ENCODE assay signal across 1 cellular context in the genomic region with DNA sequence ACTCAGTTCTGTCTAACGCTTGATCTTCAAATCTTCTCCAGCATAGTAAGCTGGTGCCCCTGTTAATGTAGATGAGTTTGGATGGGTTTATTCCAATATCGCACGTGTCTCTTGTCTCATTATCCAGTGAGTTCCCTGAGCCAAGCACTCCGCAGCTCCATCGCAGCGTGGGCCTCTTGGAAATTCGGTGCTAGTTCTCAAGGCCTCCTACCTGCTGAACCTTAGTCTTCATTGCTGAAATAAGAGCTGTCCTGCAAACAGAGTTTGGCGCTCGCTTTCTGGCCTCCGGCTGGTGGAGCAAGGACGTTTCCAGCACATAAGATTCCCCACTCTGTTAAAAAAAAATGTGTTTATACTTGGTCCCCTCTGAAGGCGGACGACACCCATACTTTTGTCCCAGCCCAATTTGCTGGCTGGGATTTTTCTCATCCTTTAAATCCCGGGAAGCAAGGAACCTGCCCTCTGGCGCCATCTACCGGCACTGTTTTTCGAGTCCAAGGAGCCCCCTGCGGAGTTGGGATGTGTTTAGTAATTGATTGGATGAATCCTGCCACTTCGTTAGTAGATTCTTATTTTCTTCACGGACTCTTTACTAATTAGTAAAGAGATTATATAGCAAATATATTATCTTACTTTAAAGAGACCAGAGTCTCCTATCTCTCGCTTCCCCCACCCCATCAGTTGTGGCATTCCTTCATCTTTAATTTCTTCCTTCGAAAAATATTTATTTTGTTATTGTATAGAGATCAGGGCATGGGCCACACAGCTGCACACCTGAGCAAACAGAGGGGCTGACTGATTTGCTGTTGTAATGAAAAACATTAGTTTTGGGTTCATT.
TF ChIP-seq lines count a peak whose summit lies in the region.

No MANE protein-coding gene starts in this region.

TF ChIP-seq in endothelial cell of umbilical vein, 7 proteins besides CTCF, POLR2A, EP300 and RAD21 (continued from another document):
- TF ChIP-seq FOS (IDR thresholded peaks at IDR 0.05; ENCODE audit: borderline replicate concordance, insufficient read depth, low read length) (no peak), MYC (IDR thresholded peaks at IDR 0.05; ENCODE audit: low read depth, low read length) (no peak), EZH2 (IDR thresholded peaks at IDR 0.05; ENCODE audit: borderline replicate concordance, low read depth, low read length, severe bottlenecking) (no peak), POLR2AphosphoS5 (IDR thresholded peaks at IDR 0.05; ENCODE audit: insufficient read depth, low read depth, low read length) (no peak), GATA2 (IDR thresholded peaks at IDR 0.05; ENCODE audit: insufficient read depth, insufficient read length, low read depth, low read length) (no peak)
